Comparison of ENCODE assay signal across 13 cellular contexts in genomic region chr7:158229945-158230344, GRCh38.
"Had no signal": no experiment of that assay in that cellular context is flagged by ENCODE, and none has a peak within 500 bp of the region (broad histone marks: within the 10 kb centered on the region; RNA-seq: fewer than 3 reads in every experiment).

No MANE protein-coding gene starts in this region.

- ATAC-seq: effector memory CD8-positive, alpha-beta T cell; esophagus mucosa; foreskin keratinocyte; gastrocnemius medialis; gastroesophageal sphincter; heart left ventricle; heart right ventricle had no signal

- H3K27ac ChIP-seq: colonic mucosa, coronary artery, dorsolateral prefrontal cortex, epithelial cell of prostate, esophagus muscularis mucosa, esophagus squamous epithelium, foreskin keratinocyte, gastrocnemius medialis, gastroesophageal sphincter, heart left ventricle, heart right ventricle had no signal

- H3K4me1 ChIP-seq: colonic mucosa, esophagus muscularis mucosa, esophagus squamous epithelium, foreskin keratinocyte, gastrocnemius medialis, gastroesophageal sphincter, heart left ventricle, heart right ventricle had no signal

- H3K36me3 ChIP-seq: colonic mucosa, esophagus muscularis mucosa, esophagus squamous epithelium, gastrocnemius medialis, gastroesophageal sphincter, heart left ventricle, heart right ventricle had no signal

- H3K4me3 ChIP-seq: colonic mucosa, coronary artery, dorsolateral prefrontal cortex, esophagus muscularis mucosa, esophagus squamous epithelium, gastrocnemius medialis, gastroesophageal sphincter, heart left ventricle, heart right ventricle had no signal

- H3K9me3 ChIP-seq: colonic mucosa, gastrocnemius medialis had no signal
